Comparison of ENCODE assay signal across 29 cellular contexts in the genomic region with DNA sequence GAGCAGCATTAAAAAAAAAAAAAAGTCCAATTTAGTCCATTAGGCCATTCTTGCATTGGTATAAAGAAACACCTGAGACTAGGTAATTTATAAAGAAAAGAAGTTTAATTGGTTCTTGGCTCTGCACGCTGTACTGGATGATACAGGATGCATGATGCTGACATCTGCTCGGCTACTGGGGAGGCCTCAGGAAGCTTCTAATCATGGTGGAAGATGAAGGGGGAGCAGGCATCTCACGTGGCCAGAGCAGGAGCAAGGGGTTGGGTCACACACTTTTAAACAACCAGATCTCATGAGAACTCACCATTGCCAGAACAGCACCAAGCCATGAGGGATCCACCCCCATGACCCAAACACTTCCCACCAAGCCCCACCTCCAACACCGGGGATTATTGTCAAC.
"Had no signal": no experiment of that assay in that cellular context is flagged by ENCODE, and none has a peak within 500 bp of the region (broad histone marks: within the 10 kb centered on the region; RNA-seq: fewer than 3 reads in every experiment).

No MANE protein-coding gene starts in this region.

- H3K4me1 Mint-ChIP-seq: activated CD4-positive, alpha-beta T cell treated with anti-CD3 and anti-CD28 coated beads for 36 hours; activated CD4-positive, alpha-beta T cell treated with anti-CD3 and anti-CD28 coated beads, Interleukin-2, amount 10 ng/mL, durations not matched to agents 24 days and 14 days; activated CD8-positive, alpha-beta memory T cell treated with anti-CD3 and anti-CD28 coated beads, Interleukin-2, amount 10 ng/mL, durations not matched to agents 7 days and 5 days; central memory CD8-positive, alpha-beta T cell had no signal

- H3K4me3 Mint-ChIP-seq: activated CD4-positive, alpha-beta memory T cell treated with anti-CD3 and anti-CD28 coated beads for 36 hours; activated CD4-positive, alpha-beta T cell treated with anti-CD3 and anti-CD28 coated beads for 36 hours; activated CD4-positive, alpha-beta T cell treated with anti-CD3 and anti-CD28 coated beads, Interleukin-2, amount 10 ng/mL, durations not matched to agents 24 days and 14 days; activated CD8-positive, alpha-beta memory T cell treated with anti-CD3 and anti-CD28 coated beads, Interleukin-2, amount 10 ng/mL, durations not matched to agents 7 days and 5 days; activated CD8-positive, alpha-beta T cell treated with anti-CD3 and anti-CD28 coated beads, Interleukin-2, amount 10 ng/mL, durations not matched to agents 7 days and 5 days; activated naive CD8-positive, alpha-beta T cell; activated T-cell treated with anti-CD3 and anti-CD28 coated beads, Interleukin-2, amount 50 U/mL, for 72 hours; central memory CD8-positive, alpha-beta T cell; dendritic cell treated with granulocyte-macrophage colony-stimulating factor and Interleukin-4, amounts not matched to agents 40 ng/mL and 50 ng/mL, for 4 days; endodermal cell; T-helper 17 cell; T-helper 2 cell treated with Interferon-gamma antibody and Interleukin-4, amounts not matched to agents 5 μg/mL and 100 μg/mL, for 36 hours had no signal

- H3K36me3 Mint-ChIP-seq: activated CD4-positive, alpha-beta memory T cell treated with anti-CD3 and anti-CD28 coated beads for 36 hours; activated CD8-positive, alpha-beta memory T cell treated with anti-CD3 and anti-CD28 coated beads, Interleukin-2, amount 10 ng/mL, durations not matched to agents 7 days and 5 days; activated naive CD8-positive, alpha-beta T cell had no signal

- DNase-seq: activated CD4-positive, alpha-beta memory T cell treated with anti-CD3 and anti-CD28 coated beads for 36 hours; activated CD4-positive, alpha-beta T cell treated with anti-CD3 and anti-CD28 coated beads for 36 hours; activated CD4-positive, alpha-beta T cell treated with anti-CD3 and anti-CD28 coated beads, Interleukin-2, amount 10 ng/mL, durations not matched to agents 24 days and 14 days; activated CD4-positive, CD25-positive, alpha-beta regulatory T cell; activated CD4-positive, CD25-positive, alpha-beta regulatory T cell treated with anti-CD3 and anti-CD28 coated beads, Interleukin-2, amount 50 U/mL, for 72 hours; activated CD8-positive, alpha-beta memory T cell treated with anti-CD3 and anti-CD28 coated beads, Interleukin-2, amount 10 ng/mL, durations not matched to agents 7 days and 5 days; activated CD8-positive, alpha-beta memory T cell treated with anti-CD3 and anti-CD28 coated beads, Interleukin-2, amount 50 U/mL, for 4 hours; activated CD8-positive, alpha-beta T cell treated with anti-CD3 and anti-CD28 coated beads, Interleukin-2, amount 10 ng/mL, durations not matched to agents 7 days and 5 days; activated effector memory CD4-positive, alpha-beta T cell treated with Interleukin-2 at 50 U/mL for 16 hours; activated gamma-delta T cell treated with Interleukin-2 at 50 U/mL for 16 hours; activated naive CD4-positive, alpha-beta T cell treated with anti-CD3 and anti-CD28 coated beads, Interleukin-2, amount 50 U/mL, for 16 hours; activated naive CD4-positive, alpha-beta T cell treated with Interleukin-2 at 50 U/mL for 16 hours; activated T-cell treated with anti-CD3 and anti-CD28 coated beads, Interleukin-2, amount 50 U/mL, for 1 hour; activated T-cell treated with anti-CD3 and anti-CD28 coated beads, Interleukin-2, amount 50 U/mL, for 72 hours; amniotic stem cell; anterior cingulate cortex; dorsolateral prefrontal cortex; effector memory CD4-positive, alpha-beta T cell; endodermal cell; head of caudate nucleus; T-helper 1 cell; T-helper 17 cell; T1000 had no signal

- H3K36me3 ChIP-seq: brain microvascular endothelial cell had no signal

- H3K27ac Mint-ChIP-seq: activated CD4-positive, alpha-beta memory T cell treated with anti-CD3 and anti-CD28 coated beads for 36 hours; activated CD4-positive, alpha-beta T cell treated with anti-CD3 and anti-CD28 coated beads for 36 hours; activated CD4-positive, alpha-beta T cell treated with anti-CD3 and anti-CD28 coated beads, Interleukin-2, amount 10 ng/mL, durations not matched to agents 24 days and 14 days; activated CD8-positive, alpha-beta memory T cell treated with anti-CD3 and anti-CD28 coated beads, Interleukin-2, amount 10 ng/mL, durations not matched to agents 7 days and 5 days; activated CD8-positive, alpha-beta T cell treated with anti-CD3 and anti-CD28 coated beads, Interleukin-2, amount 10 ng/mL, durations not matched to agents 7 days and 5 days; activated naive CD8-positive, alpha-beta T cell; activated T-cell treated with anti-CD3 and anti-CD28 coated beads, Interleukin-2, amount 50 U/mL, for 72 hours; dendritic cell treated with granulocyte-macrophage colony-stimulating factor and Interleukin-4, amounts not matched to agents 40 ng/mL and 50 ng/mL, for 4 days; endodermal cell; T-helper 17 cell; T-helper 2 cell treated with Interferon-gamma antibody and Interleukin-4, amounts not matched to agents 5 μg/mL and 100 μg/mL, for 36 hours had no signal

- H3K9me3 Mint-ChIP-seq: activated CD4-positive, alpha-beta memory T cell treated with anti-CD3 and anti-CD28 coated beads for 36 hours; activated CD4-positive, alpha-beta T cell treated with anti-CD3 and anti-CD28 coated beads, Interleukin-2, amount 10 ng/mL, durations not matched to agents 24 days and 14 days; activated T-cell treated with anti-CD3 and anti-CD28 coated beads, Interleukin-2, amount 50 U/mL, for 72 hours; central memory CD8-positive, alpha-beta T cell; dendritic cell treated with granulocyte-macrophage colony-stimulating factor and Interleukin-4, amounts not matched to agents 40 ng/mL and 50 ng/mL, for 4 days; T-helper 2 cell treated with Interferon-gamma antibody and Interleukin-4, amounts not matched to agents 5 μg/mL and 100 μg/mL, for 36 hours had no signal

- H3K4me3 ChIP-seq: coronary artery had no signal

- H3K27me3 Mint-ChIP-seq: activated naive CD8-positive, alpha-beta T cell had no signal

- ATAC-seq: activated CD4-positive, alpha-beta T cell treated with anti-CD3 and anti-CD28 coated beads for 36 hours; activated CD8-positive, alpha-beta memory T cell treated with anti-CD3 and anti-CD28 coated beads, Interleukin-2, amount 10 ng/mL, durations not matched to agents 7 days and 5 days; activated CD8-positive, alpha-beta T cell treated with anti-CD3 and anti-CD28 coated beads, Interleukin-2, amount 10 ng/mL, durations not matched to agents 7 days and 5 days; activated T-cell treated with anti-CD3 and anti-CD28 coated beads, Interleukin-2, amount 50 U/mL, for 72 hours; T-helper 17 cell had no signal

- H3K27ac ChIP-seq: brain microvascular endothelial cell, coronary artery had no signal

- H3K27me3 ChIP-seq: brain microvascular endothelial cell, dorsolateral prefrontal cortex had no signal
